ENCODE assay signal across 20 cellular contexts in genomic region chr12:125005652-125006051, GRCh38. TPM values are rescaled to one million over a fixed set of nuclear protein-coding genes. Genes with fewer than 3 reads are reported as not detected.
DNase-seq lines count a peak whose midpoint lies in the region; ATAC-seq, FAIRE-seq and TF ChIP-seq lines count a peak whose summit lies in the region.
"Had no signal": no experiment of that assay in that cellular context is flagged by ENCODE, and none has a peak within 500 bp of the region (broad histone marks: within the 10 kb centered on the region; RNA-seq: fewer than 3 reads in every experiment).

No MANE protein-coding gene starts in this region.

- no peaks in the 10 kb centered on the region for H4K20me1 ChIP-seq in SK-N-SH (ENCODE audit: insufficient read depth)
- H4K20me1 ChIP-seq in K562 (replicated peaks; ENCODE audit: control insufficient read depth, insufficient read depth, low read length) = no peaks in the 10 kb centered on the region; the same call in 1 of the 2 replicates

- H4K12ac ChIP-seq in trophoblast cell (ENCODE audit: low read depth, low read length) = no peak overlapping the region

- in situ Hi-C loops in K562 (cut with MboI) = no loop called here

- BruUV-seq in K562 (replicated peaks; lab: Mats Ljungman, UMichigan) = no TSS peak

- no peaks in the 10 kb centered on the region for H3K9me3 Mint-ChIP-seq in activated naive CD4-positive, alpha-beta T cell treated with anti-CD3 and anti-CD28 coated beads, Interleukin-2, amount 50 U/mL, for 72 hours
- H3K9me3 Mint-ChIP-seq: CD4-positive, alpha-beta T cell had no signal

- H3K36me3 ChIP-seq in SK-N-SH (replicated peaks in 1 of 2; ENCODE audit: control insufficient read depth in 1 of 2, insufficient read depth in 2 of 2, low read length in 1 of 2) = no peaks in the 10 kb centered on the region
- peaks cover 44% of the 10 kb centered on the region; the same call in 1 of the 3 replicates for H3K36me3 ChIP-seq in K562 (ENCODE audit: control insufficient read depth, insufficient read depth, low read length)
- no peaks in the 10 kb centered on the region for H3K36me3 ChIP-seq in lower lobe of right lung
- peaks cover 0 to 3% of the 10 kb centered on the region in 2 experiments for H3K36me3 ChIP-seq in trophoblast cell (ENCODE audit: control insufficient read depth in 1 of 2, insufficient read depth in 2 of 2, low read length in 2 of 2)

- no peak overlapping the region for H2AFZ ChIP-seq in SK-N-SH (ENCODE audit: low read depth)
- no peak overlapping the region for H2AFZ ChIP-seq in K562 (ENCODE audit: low read depth, low read length)
- no peak overlapping the region for H2AFZ ChIP-seq in trophoblast cell (ENCODE audit: insufficient read depth, low read length, poor library complexity)

- H3K4me1 ChIP-seq in SK-N-SH (ENCODE audit: control insufficient read depth in 1 of 2, insufficient read depth in 2 of 2, low read depth in 1 of 2, low read length in 1 of 2) = peaks cover 0 to 8% of the 10 kb centered on the region in 2 experiments; a peak in 1 of 4 replicates
- H3K4me1 ChIP-seq in K562 (replicated peaks in 1 of 2; ENCODE audit: control insufficient read depth in 2 of 2, insufficient read depth in 2 of 2, low read length in 2 of 2) = peaks cover 0 to 3% of the 10 kb centered on the region in 2 experiments; a peak in 3 of 5 replicates
- no peaks in the 10 kb centered on the region for H3K4me1 ChIP-seq in lower lobe of right lung
- H3K4me1 ChIP-seq in trophoblast cell (ENCODE audit: control insufficient read depth in 1 of 2, insufficient read depth in 2 of 2, low read length in 2 of 2) = peaks cover 10% of the 10 kb centered on the region in 2 experiments
- H3K4me1 ChIP-seq: A549 had no signal

- intact Hi-C loops in K562 (cut with micrococcal nuclease) (no loop called here), lower lobe of right lung (cut with DNase I) (no loop called here)

- DNase-seq in SK-N-SH (peak; percentile 71), K562 (ENCODE audit: extremely low read depth in 1 of 4, low spot score in 3 of 4) (no peak), lower lobe of right lung (peak; percentile 7), trophoblast cell (peak; percentile 52 to 76)
- DNase-seq in activated naive CD4-positive, alpha-beta T cell treated with anti-CD3 and anti-CD28 coated beads, Interleukin-2, amount 50 U/mL, for 72 hours (ENCODE audit: low spot score in 2 of 2) = no peak
- DNase-seq: AML-193; CD4-positive, alpha-beta T cell; DMS153; DMS79; HCEC 1CT had no signal

- H2BK120ac ChIP-seq in trophoblast cell (ENCODE audit: insufficient read depth, low read length, poor library complexity) = no peak overlapping the region

- POLR2A ChIA-PET in SK-N-SH (lab: Yijun Ruan, JAX) = no interaction called here
- POLR2A ChIA-PET in K562 (lab: Yijun Ruan, JAX) = interaction anchor here (0.6 to 0.7 kb wide), 2 partner anchors 29 to 52 kb away, joined by 3 read pairs; no protein-coding TSS in a partner anchor

- no peak overlapping the region for H3K9ac ChIP-seq in SK-N-SH
- peak overlapping the region in 1 of 2 experiments; percentile 64; a peak in 1 of 4 replicates for H3K9ac ChIP-seq in K562 (ENCODE audit: insufficient read depth in 1 of 2, low read depth in 2 of 2, low read length in 2 of 2)
- H3K9ac ChIP-seq in trophoblast cell (ENCODE audit: low read length) = no peak overlapping the region

- H3K4me2 ChIP-seq in SK-N-SH (no peak overlapping the region), K562 (ENCODE audit: insufficient read depth, low read length) (no peak overlapping the region), trophoblast cell (ENCODE audit: low read length) (peak overlapping the region; percentile 33)
- H3K4me2 ChIP-seq: A549 had no signal

- H3F3A ChIP-seq in SK-N-SH (replicated peaks; ENCODE audit: insufficient read depth) = no peaks in the 10 kb centered on the region

- H3K23ac ChIP-seq in trophoblast cell (ENCODE audit: low read length) = no peak overlapping the region

- H2BK5ac ChIP-seq in trophoblast cell (ENCODE audit: low read depth, low read length, poor library complexity) = no peak overlapping the region

- 70% methylated on average over 14 of the region's 14 CpGs for WGBS in SK-N-SH (ENCODE audit: low lambda C conversion rate)
- 53% methylated on average over 13 of the region's 14 CpGs for WGBS in K562 (ENCODE audit: insufficient coverage, low coverage, missing lambda C conversion rate)
- no CpG with 5 or more reads among the region's 14 CpGs for WGBS in trophoblast cell (ENCODE audit: extremely low coverage, insufficient coverage, insufficient read length)

- H3K9me3 ChIP-seq in SK-N-SH = no peaks in the 10 kb centered on the region
- H3K9me3 ChIP-seq in K562 (replicated peaks; ENCODE audit: control insufficient read depth, insufficient read depth, low read depth, low read length) = no peaks in the 10 kb centered on the region
- no peaks in the 10 kb centered on the region for H3K9me3 ChIP-seq in lower lobe of right lung
- peaks cover 2% of the 10 kb centered on the region for H3K9me3 ChIP-seq in trophoblast cell (ENCODE audit: insufficient read depth, low read depth, low read length)
- H3K9me3 ChIP-seq: A549 had no signal

- no peak overlapping the region for H4K8ac ChIP-seq in trophoblast cell (ENCODE audit: low read depth, low read length)

- no peaks in the 10 kb centered on the region for H3K27me3 ChIP-seq in SK-N-SH (ENCODE audit: insufficient read depth)
- H3K27me3 ChIP-seq in K562 (ENCODE audit: control insufficient read depth in 2 of 2, insufficient read depth in 2 of 2, low read length in 2 of 2) = no peaks in the 10 kb centered on the region
- H3K27me3 ChIP-seq in lower lobe of right lung (ENCODE audit: low read depth) = no peaks in the 10 kb centered on the region
- H3K27me3 ChIP-seq in trophoblast cell (ENCODE audit: insufficient read depth, low read length) = no peaks in the 10 kb centered on the region

- no peaks in the 10 kb centered on the region for H3K9me1 ChIP-seq in K562 (ENCODE audit: control insufficient read depth, insufficient read depth, low read length)

- no peak overlapping the region for H3K4me3 ChIP-seq in SK-N-SH (ENCODE audit: low read depth in 2 of 2, low read length in 1 of 2)
- no peak overlapping the region for H3K4me3 ChIP-seq in K562
- no peak overlapping the region for H3K4me3 ChIP-seq in lower lobe of right lung
- H3K4me3 ChIP-seq in trophoblast cell (ENCODE audit: low read depth, low read length) = no peak overlapping the region
- H3K4me3 ChIP-seq: A549, GM12878 had no signal

- peak; percentile 15; the same call in 1 of the 2 replicates for TF ChIP-seq RAD21 in SK-N-SH (IDR thresholded peaks at IDR 0.05; ENCODE audit: low read length)
- TF ChIP-seq RAD21 in K562 (CRISPR knock-in tag; conservative IDR thresholded peaks at IDR 0.05 in 1 of 2, IDR thresholded peaks at IDR 0.05 in 1 of 2) = no peak

- no peaks in the 10 kb centered on the region for H3K9me2 ChIP-seq in SK-N-SH

- H3K14ac ChIP-seq in trophoblast cell (ENCODE audit: low read length) = no peak overlapping the region

- H3K27ac ChIP-seq in SK-N-SH (ENCODE audit: low read depth in 2 of 2, low read length in 1 of 2) (peak overlapping the region in 1 of 2 experiments; percentile 58; a peak in 2 of 4 replicates), K562 (ENCODE audit: extremely low read depth, low read depth, low read length) (no peak overlapping the region), lower lobe of right lung (no peak overlapping the region), trophoblast cell (ENCODE audit: low read depth, low read length) (peak overlapping the region; percentile 57)
- H3K27ac ChIP-seq: 22Rv1, A549, C4-2B, HL-60 had no signal

- TF ChIP-seq POLR2A in K562 (conservative IDR thresholded peaks at IDR 0.05) = no peak

- TF ChIP-seq CTCF in SK-N-SH (IDR thresholded peaks at IDR 0.05) = no peak
- no peak for TF ChIP-seq CTCF in K562 (IDR thresholded peaks at IDR 0.05 in 2 of 3, conservative IDR thresholded peaks at IDR 0.05 in 1 of 3; ENCODE audit: insufficient read depth in 2 of 3, low read depth in 1 of 3, low read length in 3 of 3)
- no peak for TF ChIP-seq CTCF in lower lobe of right lung (IDR thresholded peaks at IDR 0.05)

- no peaks in the 10 kb centered on the region for H3K79me1 ChIP-seq in trophoblast cell (ENCODE audit: low read length)

- no peak overlapping the region for H2BK12ac ChIP-seq in trophoblast cell (ENCODE audit: low read length)

- H3K18ac ChIP-seq in trophoblast cell (ENCODE audit: low read length) = peak overlapping the region; percentile 16

- H4K91ac ChIP-seq in trophoblast cell (ENCODE audit: low read depth, low read length) = no peak overlapping the region

- H3K36me3 Mint-ChIP-seq in activated naive CD4-positive, alpha-beta T cell treated with anti-CD3 and anti-CD28 coated beads, Interleukin-2, amount 50 U/mL, for 72 hours = peaks cover 0 to 10% of the 10 kb centered on the region in 2 donors

- CTCF ChIA-PET in SK-N-SH (lab: Yijun Ruan, JAX) = no interaction called here
- CTCF ChIA-PET in K562 (lab: Yijun Ruan, JAX; ENCODE audit: low intra/inter-chr PET ratio) = no interaction called here

- H3K79me2 ChIP-seq in SK-N-SH (ENCODE audit: insufficient read depth) (peaks cover 3% of the 10 kb centered on the region; the same call in 1 of the 2 replicates), K562 (ENCODE audit: control insufficient read depth, insufficient read depth, low read length) (peaks cover 58% of the 10 kb centered on the region), trophoblast cell (ENCODE audit: control insufficient read depth, insufficient read depth, low read length, poor library complexity) (no peaks in the 10 kb centered on the region)

- TF ChIP-seq EP300 in SK-N-SH (IDR thresholded peaks at IDR 0.05; ENCODE audit: borderline replicate concordance in 1 of 2, low read depth in 1 of 2, low read length in 1 of 2) (no peak), K562 (IDR thresholded peaks at IDR 0.05; ENCODE audit: low read length) (no peak)

- H2AK5ac ChIP-seq in trophoblast cell (ENCODE audit: low read length) = no peak overlapping the region

- FAIRE-seq in K562 (lab: Jason Lieb, UNC) = no peak
- FAIRE-seq: A549, GM12878, GM19239, H1 had no signal

- ATAC-seq in SK-N-SH treated with all-trans-retinoic acid at 6 μM for 48 hours (no peak), K562 (peak; percentile 19; the same call in 2 of the 3 replicates), lower lobe of right lung (no peak), GM18519 (IDR thresholded peaks at IDR 0.05; ENCODE audit: low FRiP score, unreplicated experiment) (no peak), GM21423 (IDR thresholded peaks at IDR 0.05; ENCODE audit: unreplicated experiment) (no peak)
- ATAC-seq in activated naive CD4-positive, alpha-beta T cell treated with anti-CD3 and anti-CD28 coated beads, Interleukin-2, amount 50 U/mL, for 72 hours = no peak
- ATAC-seq: A549, GM12878 had no signal

- no peak overlapping the region for H3K4ac ChIP-seq in trophoblast cell (ENCODE audit: low read depth, low read length)

- H3K27ac Mint-ChIP-seq in activated naive CD4-positive, alpha-beta T cell treated with anti-CD3 and anti-CD28 coated beads, Interleukin-2, amount 50 U/mL, for 72 hours = no peak overlapping the region
- H3K27ac Mint-ChIP-seq: CD4-positive, alpha-beta T cell had no signal

RNA-seq across cellular contexts. Expression of gene BRI3BP, which starts 12.2 kb away (rescaled TPM):
- polyA plus RNA-seq in SK-N-SH (2012; rRNA removed) = 3.7 and 3.8 TPM in 2 replicates
- polyA plus RNA-seq in SK-N-SH (2012; cell fraction: cytosol; rRNA removed) = 4.6 and 4.8 TPM in 2 replicates
- 1.4 and 1.6 TPM in 2 replicates for polyA plus RNA-seq in SK-N-SH (2012; cell fraction: nucleus; rRNA removed)
- 16.2 and 18.6 TPM in 2 replicates for total RNA-seq in K562 (2011; cell fraction: chromatin; rRNA removed; ENCODE audit: low replicate concordance)
- total RNA-seq in K562 (2011; cell fraction: nucleolus; rRNA removed) = 17.1 and 17.2 TPM in 2 replicates
- 29.4 and 43.7 TPM in 2 replicates for total RNA-seq in K562 (2011; cell fraction: nucleoplasm; rRNA removed)
- 15.8 and 18.9 TPM in 2 replicates for total RNA-seq in K562 (2014; rRNA removed)
- total RNA-seq in K562 (2014; rRNA removed; fragmentation: Illumina TruSeq; extraction: Trizol) = 24.2 and 24.7 TPM in 2 replicates
- 24.4 and 25.0 TPM in 2 replicates for total RNA-seq in K562 (2015; rRNA removed; fragmentation: Illumina TruSeq; extraction: Trizol)
- 24.6 TPM in 2 replicates for total RNA-seq in K562 (2021)
- polyA plus RNA-seq in K562 (2011; rRNA removed) = 13.5 and 15.2 TPM in 2 replicates
- polyA plus RNA-seq in K562 (2011; cell fraction: cytosol; rRNA removed) = 11.4 and 14.8 TPM in 2 replicates
- polyA plus RNA-seq in K562 (2011; cell fraction: nucleus; rRNA removed) = 3.4 and 3.6 TPM in 2 replicates
- polyA plus RNA-seq in K562 (2012) = 7.6 and 12.1 TPM in 2 replicates
- polyA plus RNA-seq in K562 (2014; fragmentation: Illumina TruSeq; extraction: Trizol) = 18.8 and 21.2 TPM in 2 replicates
- 10 to 100 TPM; 12.3 to 16.6 TPM for polyA plus RNA-seq in K562 (2014; fragmentation: Nextera tagmentation; extraction: Ambion mirVana)
- polyA plus RNA-seq in K562 (2014; rRNA removed) = 12.9 and 16.2 TPM in 2 replicates
- 25.7 and 28.6 TPM in 2 replicates for polyA minus RNA-seq in K562 (2011; rRNA and poly(A)+ RNA removed)
- polyA minus RNA-seq in K562 (2011; cell fraction: cytosol; rRNA and poly(A)+ RNA removed) = 17.7 and 21.7 TPM in 2 replicates
- polyA minus RNA-seq in K562 (2011; cell fraction: nucleus; rRNA and poly(A)+ RNA removed) = 2.2 and 4.0 TPM in 2 replicates
- 7.3 TPM for total RNA-seq in lower lobe of right lung
- polyA plus RNA-seq in trophoblast cell (2013) = 4.8 and 5.1 TPM in 2 replicates
- total RNA-seq in activated naive CD4-positive, alpha-beta T cell treated with anti-CD3 and anti-CD28 coated beads, Interleukin-2, amount 50 U/mL, for 72 hours = 10 to 100 TPM in 1 of 2 donors, 1 to 10 TPM in 1; 9.2 to 28.0 TPM

RNA-seq across cellular contexts. Expression of gene DHX37, which starts 16.7 kb away (rescaled TPM):
- polyA plus RNA-seq in SK-N-SH (2012; rRNA removed) = 12.3 and 16.1 TPM in 2 replicates
- polyA plus RNA-seq in SK-N-SH (2012; cell fraction: cytosol; rRNA removed) = 5.8 and 8.7 TPM in 2 replicates
- polyA plus RNA-seq in SK-N-SH (2012; cell fraction: nucleus; rRNA removed) = 34.5 and 34.7 TPM in 2 replicates
- 29.1 and 94.8 TPM in 2 replicates for total RNA-seq in K562 (2011; cell fraction: chromatin; rRNA removed; ENCODE audit: low replicate concordance)
- 57.7 and 61.7 TPM in 2 replicates for total RNA-seq in K562 (2011; cell fraction: nucleolus; rRNA removed)
- 33.2 and 35.2 TPM in 2 replicates for total RNA-seq in K562 (2011; cell fraction: nucleoplasm; rRNA removed)
- total RNA-seq in K562 (2014; rRNA removed) = 35.0 and 42.2 TPM in 2 replicates
- 8.4 and 9.7 TPM in 2 replicates for total RNA-seq in K562 (2014; rRNA removed; fragmentation: Illumina TruSeq; extraction: Trizol)
- total RNA-seq in K562 (2015; rRNA removed; fragmentation: Illumina TruSeq; extraction: Trizol) = 22.7 and 25.4 TPM in 2 replicates
- 44.8 and 49.5 TPM in 2 replicates for total RNA-seq in K562 (2021)
- 6.7 and 12.1 TPM in 2 replicates for polyA plus RNA-seq in K562 (2011; rRNA removed)
- polyA plus RNA-seq in K562 (2011; cell fraction: cytosol; rRNA removed) = 6.0 and 11.4 TPM in 2 replicates
- polyA plus RNA-seq in K562 (2011; cell fraction: nucleus; rRNA removed) = 37.1 and 57.1 TPM in 2 replicates
- polyA plus RNA-seq in K562 (2012) = 14.6 and 26.3 TPM in 2 replicates
- polyA plus RNA-seq in K562 (2014; fragmentation: Illumina TruSeq; extraction: Trizol) = 17.5 and 24.1 TPM in 2 replicates
- under 1 TPM; 0.14 to 0.27 TPM for polyA plus RNA-seq in K562 (2014; fragmentation: Nextera tagmentation; extraction: Ambion mirVana)
- polyA plus RNA-seq in K562 (2014; rRNA removed) = 24.8 and 25.6 TPM in 2 replicates
- polyA minus RNA-seq in K562 (2011; rRNA and poly(A)+ RNA removed) = 9.7 and 11.1 TPM in 2 replicates
- polyA minus RNA-seq in K562 (2011; cell fraction: cytosol; rRNA and poly(A)+ RNA removed) = 15.8 and 19.0 TPM in 2 replicates
- 18.3 and 22.2 TPM in 2 replicates for polyA minus RNA-seq in K562 (2011; cell fraction: nucleus; rRNA and poly(A)+ RNA removed)
- 16.2 TPM for total RNA-seq in lower lobe of right lung
- polyA plus RNA-seq in trophoblast cell (2013) = 10.0 and 11.2 TPM in 2 replicates
- total RNA-seq in activated naive CD4-positive, alpha-beta T cell treated with anti-CD3 and anti-CD28 coated beads, Interleukin-2, amount 50 U/mL, for 72 hours = 10 to 100 TPM; 30.3 to 35.6 TPM

RNA-seq across cellular contexts. Expression of gene AACS, which starts 59.6 kb away (rescaled TPM):
- polyA plus RNA-seq in SK-N-SH (2012; rRNA removed) = 17.1 and 17.3 TPM in 2 replicates
- 11.1 and 14.1 TPM in 2 replicates for polyA plus RNA-seq in SK-N-SH (2012; cell fraction: cytosol; rRNA removed)
- polyA plus RNA-seq in SK-N-SH (2012; cell fraction: nucleus; rRNA removed) = 44.1 and 51.0 TPM in 2 replicates
- total RNA-seq in K562 (2011; cell fraction: chromatin; rRNA removed; ENCODE audit: low replicate concordance) = 70.2 and 94.5 TPM in 2 replicates
- 32.8 and 38.7 TPM in 2 replicates for total RNA-seq in K562 (2011; cell fraction: nucleolus; rRNA removed)
- 53.8 and 66.5 TPM in 2 replicates for total RNA-seq in K562 (2011; cell fraction: nucleoplasm; rRNA removed)
- 5.9 and 8.0 TPM in 2 replicates for total RNA-seq in K562 (2014; rRNA removed)
- total RNA-seq in K562 (2014; rRNA removed; fragmentation: Illumina TruSeq; extraction: Trizol) = 4.3 and 5.5 TPM in 2 replicates
- 4.9 and 6.0 TPM in 2 replicates for total RNA-seq in K562 (2015; rRNA removed; fragmentation: Illumina TruSeq; extraction: Trizol)
- 13.0 and 13.5 TPM in 2 replicates for total RNA-seq in K562 (2021)
- polyA plus RNA-seq in K562 (2011; rRNA removed) = 5.5 and 6.3 TPM in 2 replicates
- 4.7 and 6.1 TPM in 2 replicates for polyA plus RNA-seq in K562 (2011; cell fraction: cytosol; rRNA removed)
- 13.1 and 25.4 TPM in 2 replicates for polyA plus RNA-seq in K562 (2011; cell fraction: nucleus; rRNA removed)
- 8.4 and 12.8 TPM in 2 replicates for polyA plus RNA-seq in K562 (2012)
- 6.2 and 7.5 TPM in 2 replicates for polyA plus RNA-seq in K562 (2014; fragmentation: Illumina TruSeq; extraction: Trizol)
- polyA plus RNA-seq in K562 (2014; fragmentation: Nextera tagmentation; extraction: Ambion mirVana) = 1 to 10 TPM; 2.4 TPM
- polyA plus RNA-seq in K562 (2014; rRNA removed) = 6.7 and 8.0 TPM in 2 replicates
- polyA minus RNA-seq in K562 (2011; rRNA and poly(A)+ RNA removed) = 9.2 and 16.2 TPM in 2 replicates
- 4.3 and 8.6 TPM in 2 replicates for polyA minus RNA-seq in K562 (2011; cell fraction: cytosol; rRNA and poly(A)+ RNA removed)
- polyA minus RNA-seq in K562 (2011; cell fraction: nucleus; rRNA and poly(A)+ RNA removed) = 10.0 and 10.8 TPM in 2 replicates
- 21.7 TPM for total RNA-seq in lower lobe of right lung
- polyA plus RNA-seq in trophoblast cell (2013) = 10.6 and 10.7 TPM in 2 replicates
- total RNA-seq in activated naive CD4-positive, alpha-beta T cell treated with anti-CD3 and anti-CD28 coated beads, Interleukin-2, amount 50 U/mL, for 72 hours = 10 to 100 TPM; 24.0 to 36.0 TPM

Comparison
In these comparisons a context has a peak if more than half of its experiments do, and no peak if none do; other contexts are left out.
1. DNase-seq: peak in SK-N-SH (single experiment), lower lobe of right lung (single experiment) and trophoblast cell (2 of 2); none in K562 (0 of 4) and activated naive CD4-positive, alpha-beta T cell treated with anti-CD3 and anti-CD28 coated beads, Interleukin-2, amount 50 U/mL, for 72 hours (0 of 2).
2. Of the 27 proteins assayed by ChIP-seq in both K562 and SK-N-SH: peak only in K562: none; only in SK-N-SH: GATA2, MXI1 and RAD21; in both: none; in neither: 24.